ENCODE assay signal across 16 cellular contexts in genomic region chr9:89845321-89845720, GRCh38.
DNase-seq lines count a peak whose midpoint lies in the region; ATAC-seq, FAIRE-seq and TF ChIP-seq lines count a peak whose summit lies in the region.
"Had no signal": no experiment of that assay in that cellular context is flagged by ENCODE, and none has a peak within 500 bp of the region (broad histone marks: within the 10 kb centered on the region; RNA-seq: fewer than 3 reads in every experiment).

No MANE protein-coding gene starts in this region.

- intact Hi-C loops in spleen (cut with DNase I; ENCODE audit: low total_unique reads) = no loop called here

- H2BK15ac ChIP-seq in H1 (ENCODE audit: low read length) = no peak overlapping the region

- no peak overlapping the region for H3K56ac ChIP-seq in H1 (replicated peaks; ENCODE audit: insufficient read length, low read depth, low read length)

- no peak overlapping the region for H3K4me3 ChIP-seq in H1 (ENCODE audit: extremely low read depth in 1 of 4, insufficient read depth in 2 of 4, low read depth in 3 of 4, low read length in 4 of 4)
- no peak overlapping the region for H3K4me3 ChIP-seq in spleen
- H3K4me3 ChIP-seq: BLaER1 treated with 17β-estradiol and CSF1 and Interleukin-3, amounts not matched to agents 10 nM and 100 nM had no signal

- no peak for FAIRE-seq in H1 (lab: Jason Lieb, UNC)

- no peak overlapping the region for H4K91ac ChIP-seq in H1 (replicated peaks; ENCODE audit: insufficient read length, low read length)

- TF ChIP-seq CTCF in H1 (IDR thresholded peaks at IDR 0.05; ENCODE audit: control extremely low read depth in 1 of 3, insufficient read depth in 1 of 3, low read depth in 1 of 3, low read length in 3 of 3) (no peak), spleen (IDR thresholded peaks at IDR 0.05 in 8 of 11, conservative IDR thresholded peaks at IDR 0.05 in 3 of 11) (no peak)

- H3K36me3 Mint-ChIP-seq in activated naive CD8-positive, alpha-beta T cell treated with anti-CD3 and anti-CD28 coated beads, Interleukin-2, amount 10 ng/mL, durations not matched to agents 7 days and 5 days = no peaks in the 10 kb centered on the region
- no peaks in the 10 kb centered on the region for H3K36me3 Mint-ChIP-seq in activated naive CD8-positive, alpha-beta T cell treated with anti-CD3 and anti-CD28 coated beads for 36 hours

- 94% methylated on average over 3 of the region's 3 CpGs; no CpG with 5 or more reads in 1 of the 2 experiments for WGBS in H1 (ENCODE audit: extremely low coverage in 1 of 2, insufficient coverage in 1 of 2, insufficient read length in 1 of 2, insufficient replicate concordance in 2 of 2, low coverage in 1 of 2, low lambda C conversion rate in 2 of 2, missing lambda C conversion rate in 1 of 2), 2 experiments
- 32 to 72% (median 66%) methylated on average over 3 of the region's 3 CpGs for WGBS in spleen, 5 donors

- H3K9me3 Mint-ChIP-seq in activated naive CD8-positive, alpha-beta T cell treated with anti-CD3 and anti-CD28 coated beads, Interleukin-2, amount 10 ng/mL, durations not matched to agents 7 days and 5 days = no peaks in the 10 kb centered on the region
- no peaks in the 10 kb centered on the region for H3K9me3 Mint-ChIP-seq in activated naive CD8-positive, alpha-beta T cell treated with anti-CD3 and anti-CD28 coated beads for 36 hours
- H3K9me3 Mint-ChIP-seq: CD4-positive, alpha-beta T cell had no signal

- H3K4me1 ChIP-seq in H1 (replicated peaks in 1 of 4; ENCODE audit: control insufficient read depth in 3 of 4, insufficient read depth in 4 of 4, low read length in 3 of 4) (peaks cover 0 to 4% (median 3%) of the 10 kb centered on the region in 4 experiments; a peak in 2 of 7 replicates), spleen (peaks cover 0 to 14% (median 8%) of the 10 kb centered on the region in 6 donors)

- no peaks in the 10 kb centered on the region; the same call in 1 of the 2 replicates for H3K23me2 ChIP-seq in H1 (ENCODE audit: low read depth, low read length)

- H3K23ac ChIP-seq in H1 (ENCODE audit: insufficient read length) = no peak overlapping the region

- H4K8ac ChIP-seq in H1 (ENCODE audit: extremely low read depth, insufficient read depth, low read length) = no peak overlapping the region

- TF ChIP-seq POLR2A in H1 (IDR thresholded peaks at IDR 0.05; ENCODE audit: control extremely low read depth in 1 of 2, low read depth in 2 of 2, low read length in 2 of 2) (no peak), spleen (IDR thresholded peaks at IDR 0.05) (no peak)

- no peak overlapping the region for H3K4me3 Mint-ChIP-seq in activated naive CD8-positive, alpha-beta T cell treated with anti-CD3 and anti-CD28 coated beads, Interleukin-2, amount 10 ng/mL, durations not matched to agents 7 days and 5 days
- no peak overlapping the region for H3K4me3 Mint-ChIP-seq in activated naive CD8-positive, alpha-beta T cell treated with anti-CD3 and anti-CD28 coated beads for 36 hours
- H3K4me3 Mint-ChIP-seq: CD4-positive, alpha-beta T cell; HFFc6 had no signal

- no peak overlapping the region for H3K14ac ChIP-seq in H1 (ENCODE audit: insufficient read length)

- H3K4me2 ChIP-seq in H1 (ENCODE audit: insufficient read depth in 1 of 2, low read depth in 2 of 2, low read length in 2 of 2) = no peak overlapping the region

- no peaks in the 10 kb centered on the region for H3K36me3 ChIP-seq in H1 (ENCODE audit: control insufficient read depth in 2 of 4, insufficient read depth in 4 of 4, low read length in 3 of 4)
- H3K36me3 ChIP-seq in spleen = no peaks in the 10 kb centered on the region
- H3K36me3 ChIP-seq: BLaER1 treated with 17β-estradiol and CSF1 and Interleukin-3, amounts not matched to agents 10 nM and 100 nM had no signal

- ATAC-seq in activated naive CD8-positive, alpha-beta T cell treated with anti-CD3 and anti-CD28 coated beads, Interleukin-2, amount 10 ng/mL, durations not matched to agents 7 days and 5 days (ENCODE audit: low read depth) = no peak
- no peak for ATAC-seq in GM21717 (IDR thresholded peaks at IDR 0.05; ENCODE audit: unreplicated experiment)

- peaks cover 0 to 4% of the 10 kb centered on the region in 2 experiments for H4K20me1 ChIP-seq in H1 (replicated peaks in 1 of 2; ENCODE audit: control insufficient read depth in 1 of 2, insufficient read depth in 2 of 2, low read length in 2 of 2)
- H4K20me1 ChIP-seq: BLaER1 treated with 17β-estradiol and CSF1 and Interleukin-3, amounts not matched to agents 10 nM and 100 nM had no signal

- CTCF ChIA-PET in H1 (lab: Charles Lee; ENCODE audit: partially characterized antibody) = no interaction called here

- TF ChIP-seq RAD21 in H1 (IDR thresholded peaks at IDR 0.05 in 1 of 2, conservative IDR thresholded peaks at IDR 0.05 in 1 of 2; ENCODE audit: low read depth in 2 of 2, low read length in 2 of 2) = no peak

- H2AFZ ChIP-seq in H1 (ENCODE audit: low read length) = no peak overlapping the region

- H3K18ac ChIP-seq in H1 (ENCODE audit: extremely low read depth, low read length) = peak overlapping the region; percentile 25; the same call in 1 of the 2 replicates

- H3K27ac ChIP-seq in H1 (ENCODE audit: low read depth, low read length) (no peak overlapping the region), spleen (no peak overlapping the region)
- H3K27ac ChIP-seq: BLaER1 treated with 17β-estradiol and CSF1 and Interleukin-3, amounts not matched to agents 10 nM and 100 nM; HL-60 had no signal

- no peak overlapping the region for H2BK12ac ChIP-seq in H1 (ENCODE audit: low read depth, low read length)

- H2BK5ac ChIP-seq in H1 (ENCODE audit: low read depth, low read length) = no peak overlapping the region

- H4K5ac ChIP-seq in H1 (ENCODE audit: insufficient read length, low read depth, low read length) = no peak overlapping the region

- H3K27me3 ChIP-seq in H1 (replicated peaks in 1 of 4; ENCODE audit: control insufficient read depth in 3 of 4, extremely low read depth in 1 of 4, insufficient read depth in 3 of 4, low read length in 3 of 4) (no peaks in the 10 kb centered on the region; a peak in 1 of 7 replicates), spleen (replicated peaks in 1 of 7) (peaks cover 0 to 15% (median 0%) of the 10 kb centered on the region in 7 donors)
- H3K27me3 ChIP-seq: BLaER1 treated with 17β-estradiol and CSF1 and Interleukin-3, amounts not matched to agents 10 nM and 100 nM had no signal

- POLR2A ChIA-PET in activated naive CD8-positive, alpha-beta T cell treated with anti-CD3 and anti-CD28 coated beads, Interleukin-2, amount 10 ng/mL, durations not matched to agents 7 days and 5 days (lab: Charles Lee) = no interaction called here
- POLR2A ChIA-PET in H1 (lab: Charles Lee; ENCODE audit: partially characterized antibody) = no interaction called here

- no peak overlapping the region for H3K27ac Mint-ChIP-seq in activated naive CD8-positive, alpha-beta T cell treated with anti-CD3 and anti-CD28 coated beads, Interleukin-2, amount 10 ng/mL, durations not matched to agents 7 days and 5 days
- H3K27ac Mint-ChIP-seq in activated naive CD8-positive, alpha-beta T cell treated with anti-CD3 and anti-CD28 coated beads for 36 hours = no peak overlapping the region
- H3K27ac Mint-ChIP-seq: CD4-positive, alpha-beta T cell; HFFc6 had no signal

- H3K9ac ChIP-seq in H1 (replicated peaks in 1 of 4; ENCODE audit: extremely low read depth in 1 of 4, low read depth in 3 of 4, low read length in 3 of 4) = no peak overlapping the region
- H3K9ac ChIP-seq: BLaER1 treated with 17β-estradiol and CSF1 and Interleukin-3, amounts not matched to agents 10 nM and 100 nM had no signal

- H3K4ac ChIP-seq in H1 (replicated peaks; ENCODE audit: insufficient read length, low read depth, low read length) = no peak overlapping the region

- no peaks in the 10 kb centered on the region for H3K9me3 ChIP-seq in H1 (ENCODE audit: insufficient read depth in 2 of 2, low read depth in 1 of 2, low read length in 1 of 2)
- no peaks in the 10 kb centered on the region for H3K9me3 ChIP-seq in spleen
- H3K9me3 ChIP-seq: BLaER1 treated with 17β-estradiol and CSF1 and Interleukin-3, amounts not matched to agents 10 nM and 100 nM had no signal

- no peak overlapping the region for H2AK5ac ChIP-seq in H1 (ENCODE audit: low read depth, low read length)

- peaks cover 9% of the 10 kb centered on the region for H3K27me3 Mint-ChIP-seq in activated naive CD8-positive, alpha-beta T cell treated with anti-CD3 and anti-CD28 coated beads, Interleukin-2, amount 10 ng/mL, durations not matched to agents 7 days and 5 days
- no peaks in the 10 kb centered on the region for H3K27me3 Mint-ChIP-seq in activated naive CD8-positive, alpha-beta T cell treated with anti-CD3 and anti-CD28 coated beads for 36 hours
- H3K27me3 Mint-ChIP-seq: CD4-positive, alpha-beta T cell had no signal

- peak; percentile 10 for DNase-seq in activated naive CD8-positive, alpha-beta T cell treated with anti-CD3 and anti-CD28 coated beads, Interleukin-2, amount 10 ng/mL, durations not matched to agents 7 days and 5 days
- no peak for DNase-seq in activated naive CD8-positive, alpha-beta T cell treated with anti-CD3 and anti-CD28 coated beads for 36 hours
- DNase-seq in H1 (ENCODE audit: low read depth in 1 of 2, low spot score in 2 of 2) (no peak), kidney tubule cell (ENCODE audit: low spot score) (peak; percentile 12), spleen (peak; percentile 41), GOT3 (lab: John Stamatoyannopoulos, UW) (no peak), NCI-H526 treated with DMSO at 0.1 percent for 48 hours (lab: John Stamatoyannopoulos, UW) (no peak)
- DNase-seq: ACHN; Calu3; CD4-positive, alpha-beta T cell; DMS 273 treated with DMSO at 0.1 percent for 48 hours; HCEC 1CT; HFFc6 had no signal

- H2BK20ac ChIP-seq in H1 (ENCODE audit: low read length) = no peak overlapping the region

- peaks cover 2% of the 10 kb centered on the region for H3K4me1 Mint-ChIP-seq in activated naive CD8-positive, alpha-beta T cell treated with anti-CD3 and anti-CD28 coated beads, Interleukin-2, amount 10 ng/mL, durations not matched to agents 7 days and 5 days
- no peaks in the 10 kb centered on the region for H3K4me1 Mint-ChIP-seq in activated naive CD8-positive, alpha-beta T cell treated with anti-CD3 and anti-CD28 coated beads for 36 hours

- no peak for TF ChIP-seq EP300 in H1 (IDR thresholded peaks at IDR 0.05; ENCODE audit: borderline replicate concordance in 1 of 2, low read depth in 2 of 2, low read length in 2 of 2)

- no peaks in the 10 kb centered on the region for H3K79me1 ChIP-seq in H1 (ENCODE audit: low read depth, low read length)

- H3K79me2 ChIP-seq in H1 (ENCODE audit: control insufficient read depth in 1 of 2, insufficient read depth in 2 of 2, low read length in 2 of 2) = no peaks in the 10 kb centered on the region

- H2BK120ac ChIP-seq in H1 (replicated peaks; ENCODE audit: low read depth, low read length) = no peak overlapping the region

TF ChIP-seq in H1, 55 proteins besides CTCF, POLR2A, EP300 and RAD21:
- TF ChIP-seq MAFK (IDR thresholded peaks at IDR 0.05; ENCODE audit: low read depth, low read length) (no peak), PHF8 (conservative IDR thresholded peaks at IDR 0.05; ENCODE audit: low read depth, low read length) (no peak)

Comparison
In these comparisons a context has a peak if more than half of its experiments do, and no peak if none do; other contexts are left out.
1. DNase-seq: peak in activated naive CD8-positive, alpha-beta T cell treated with anti-CD3 and anti-CD28 coated beads, Interleukin-2, amount 10 ng/mL, durations not matched to agents 7 days and 5 days (single experiment), kidney tubule cell (single experiment) and spleen (single experiment); none in activated naive CD8-positive, alpha-beta T cell treated with anti-CD3 and anti-CD28 coated beads for 36 hours (single experiment), H1 (0 of 2), GOT3 (single experiment) and NCI-H526 treated with DMSO at 0.1 percent for 48 hours (single experiment).